In genomic region chr9:33024966-33025571, GRCh38 we compare ENCODE assay signal across 8 cellular contexts. TPM values are rescaled to one million over a fixed set of nuclear protein-coding genes. Genes with fewer than 3 reads are reported as not detected.
DNase-seq lines count a peak whose midpoint lies in the region; ATAC-seq and TF ChIP-seq lines count a peak whose summit lies in the region.

Gene DNAJA1, plus strand, starts transcription at chr9:33025273. Its CDS starts 1,212 bp downstream, at chr9:33026485.

- H3K4me2 ChIP-seq in BLaER1 treated with 17β-estradiol and CSF1 and Interleukin-3, amounts not matched to agents 10 nM and 100 nM = peak within 1 kb of the TSS; percentile 86 to 97 (median 93)

- peak within 1 kb of the TSS; percentile 95 for H3K27ac Mint-ChIP-seq in activated CD4-positive, alpha-beta T cell treated with anti-CD3 and anti-CD28 coated beads, Interleukin-2, amount 10 ng/mL, durations not matched to agents 7 days and 5 days

- intact Hi-C loops in left lung (cut with DNase I) = no loop called here

- DNase-seq in GM19240 (ENCODE audit: insufficient read length, low spot score) (peak; percentile 71), NCI-H526 (lab: John Stamatoyannopoulos, UW) (peak; percentile 65 to 95), coronary artery (ENCODE audit: low spot score) (peak; percentile 97), left lung (peak; percentile 96 to 98)
- DNase-seq in activated CD4-positive, alpha-beta T cell treated with anti-CD3 and anti-CD28 coated beads, Interleukin-2, amount 10 ng/mL, durations not matched to agents 7 days and 5 days = peak; percentile 93
- DNase-seq in stimulated activated CD4-positive, alpha-beta T cell treated with anti-CD3 and anti-CD28 coated beads, Interleukin-2, amount 100 ng/mL, for 4 hours (ENCODE audit: low read depth) = peak; percentile 95

- no peaks in the 10 kb centered on the region for H3K27me3 Mint-ChIP-seq in activated CD4-positive, alpha-beta T cell treated with anti-CD3 and anti-CD28 coated beads, Interleukin-2, amount 10 ng/mL, durations not matched to agents 7 days and 5 days

- H3K27ac ChIP-seq in BLaER1 treated with 17β-estradiol and CSF1 and Interleukin-3, amounts not matched to agents 10 nM and 100 nM = peak within 1 kb of the TSS; percentile 94 to 100 (median 97)
- H3K27ac ChIP-seq in coronary artery (peak within 1 kb of the TSS; percentile 90 to 97), left lung (peak within 1 kb of the TSS; percentile 100)

- H3K4me1 ChIP-seq in BLaER1 treated with 17β-estradiol and CSF1 and Interleukin-3, amounts not matched to agents 10 nM and 100 nM = peaks cover 48 to 63% (median 57%) of the 10 kb centered on the region in 10 experiments
- H3K4me1 ChIP-seq in left lung = peaks cover 46 to 60% of the 10 kb centered on the region in 2 donors

- POLR2A ChIA-PET in activated CD4-positive, alpha-beta T cell treated with anti-CD3 and anti-CD28 coated beads, Interleukin-2, amount 10 ng/mL, durations not matched to agents 7 days and 5 days (lab: Charles Lee) = interaction anchor here (0.7 to 1.1 kb wide), 5 partner anchors 12 to 473 kb away, joined by 3 to 5 read pairs (median 5); partner anchors contain the start of genes SMIM27 and TOPORS

- peak within 1 kb of the TSS; percentile 97 to 100 (median 99) for H3K9ac ChIP-seq in BLaER1 treated with 17β-estradiol and CSF1 and Interleukin-3, amounts not matched to agents 10 nM and 100 nM

- peaks cover 67% of the 10 kb centered on the region for H3K4me1 Mint-ChIP-seq in activated CD4-positive, alpha-beta T cell treated with anti-CD3 and anti-CD28 coated beads, Interleukin-2, amount 10 ng/mL, durations not matched to agents 7 days and 5 days

- peak within 1 kb of the TSS; percentile 98 for H3K4me3 Mint-ChIP-seq in activated CD4-positive, alpha-beta T cell treated with anti-CD3 and anti-CD28 coated beads, Interleukin-2, amount 10 ng/mL, durations not matched to agents 7 days and 5 days

- TF ChIP-seq CTCF in coronary artery (IDR thresholded peaks at IDR 0.05) (no peak), left lung (IDR thresholded peaks at IDR 0.05) (no peak)

- peaks cover 40 to 51% (median 43%) of the 10 kb centered on the region in 11 experiments for H3K36me3 ChIP-seq in BLaER1 treated with 17β-estradiol and CSF1 and Interleukin-3, amounts not matched to agents 10 nM and 100 nM
- H3K36me3 ChIP-seq in left lung = peaks cover 0 to 39% of the 10 kb centered on the region in 2 donors

- H3K9me3 Mint-ChIP-seq in activated CD4-positive, alpha-beta T cell treated with anti-CD3 and anti-CD28 coated beads, Interleukin-2, amount 10 ng/mL, durations not matched to agents 7 days and 5 days = no peaks in the 10 kb centered on the region

- ATAC-seq in HG03457 (IDR thresholded peaks at IDR 0.05; ENCODE audit: unreplicated experiment) = peak; percentile 91
- peak; percentile 95 for ATAC-seq in left lung

- peaks cover 44 to 49% (median 45%) of the 10 kb centered on the region in 11 experiments for H4K20me1 ChIP-seq in BLaER1 treated with 17β-estradiol and CSF1 and Interleukin-3, amounts not matched to agents 10 nM and 100 nM

- H3K4me3 ChIP-seq in BLaER1 treated with 17β-estradiol and CSF1 and Interleukin-3, amounts not matched to agents 10 nM and 100 nM = peak within 1 kb of the TSS; percentile 95 to 99 (median 98)
- H3K4me3 ChIP-seq in coronary artery (peak within 1 kb of the TSS; percentile 87), left lung (peak within 1 kb of the TSS; percentile 91 to 96)

- no peaks in the 10 kb centered on the region for H3K27me3 ChIP-seq in BLaER1 treated with 17β-estradiol and CSF1 and Interleukin-3, amounts not matched to agents 10 nM and 100 nM
- no peaks in the 10 kb centered on the region for H3K27me3 ChIP-seq in left lung

- CTCF ChIA-PET in activated CD4-positive, alpha-beta T cell treated with anti-CD3 and anti-CD28 coated beads, Interleukin-2, amount 10 ng/mL, durations not matched to agents 7 days and 5 days (lab: Charles Lee) = interaction anchor here (0.6 to 1.6 kb wide), 6 partner anchors 9 to 239 kb away, joined by 3 to 4 read pairs (median 4); partner anchors contain the start of gene BAG1

- H3K36me3 Mint-ChIP-seq in activated CD4-positive, alpha-beta T cell treated with anti-CD3 and anti-CD28 coated beads, Interleukin-2, amount 10 ng/mL, durations not matched to agents 7 days and 5 days (ENCODE audit: low read depth) = peaks cover 57% of the 10 kb centered on the region

- no peaks in the 10 kb centered on the region for H3K9me3 ChIP-seq in BLaER1 treated with 17β-estradiol and CSF1 and Interleukin-3, amounts not matched to agents 10 nM and 100 nM (replicated peaks in 1 of 11)
- no peaks in the 10 kb centered on the region for H3K9me3 ChIP-seq in left lung

RNA-seq across cellular contexts. Expression of gene DNAJA1, which starts in this region (rescaled TPM):
- total RNA-seq in activated CD4-positive, alpha-beta T cell treated with anti-CD3 and anti-CD28 coated beads, Interleukin-2, amount 10 ng/mL, durations not matched to agents 7 days and 5 days = 100 to 1,000 TPM; 159 to 180 TPM
- total RNA-seq in left lung = 100 to 1,000 TPM; 132 to 134 TPM

Comparison
In these comparisons a context has a peak if more than half of its experiments do, and no peak if none do; other contexts are left out.
1. Peak in every context shown above with its lines: DNase-seq, ATAC-seq, H3K4me3 ChIP-seq and H3K27ac ChIP-seq.